10 cellular contexts compared by ENCODE assay signal in genomic region chr11:61026121-61027031, GRCh38. TPM values are rescaled to one million over a fixed set of nuclear protein-coding genes. Genes with fewer than 3 reads are reported as not detected.
DNase-seq lines count a peak whose midpoint lies in the region; ATAC-seq and TF ChIP-seq lines count a peak whose summit lies in the region.
"Had no signal": no experiment of that assay in that cellular context is flagged by ENCODE, and none has a peak within 500 bp of the region (broad histone marks: within the 10 kb centered on the region; RNA-seq: fewer than 3 reads in every experiment).

No MANE protein-coding gene starts in this region.

- no peak for TF ChIP-seq CTCF in H9 (conservative IDR thresholded peaks at IDR 0.05)

- H3K14ac ChIP-seq in H9 (ENCODE audit: insufficient read depth, low read length), result peak overlapping the region; percentile 6; the same call in 1 of the 2 replicates

- WGBS in H9 (ENCODE audit: extremely low coverage, insufficient read length, low lambda C conversion rate), result no CpG with 5 or more reads among the region's 28 CpGs

- H3K4me2 ChIP-seq in H9 (ENCODE audit: insufficient read depth, insufficient read length, low read length), result no peak overlapping the region

- H2BK12ac ChIP-seq in H9 (ENCODE audit: insufficient read length, low read depth, low read length), result no peak overlapping the region

- intact Hi-C loops in sciatic nerve (cut with DNase I), result no loop called here

- no peaks in the 10 kb centered on the region for H3K9me3 ChIP-seq in H9 (ENCODE audit: control insufficient read depth, low read depth, low read length)

- no peak overlapping the region for H4K5ac ChIP-seq in H9 (ENCODE audit: insufficient read length, low read depth, low read length)

- no peak overlapping the region for H2BK15ac ChIP-seq in H9 (ENCODE audit: low read depth, low read length)

- H3K4me3 Mint-ChIP-seq in H9, result no peak overlapping the region

- H3K79me2 ChIP-seq in H9 (ENCODE audit: insufficient read depth, low read length), result no peaks in the 10 kb centered on the region

- no peak overlapping the region for H2BK20ac ChIP-seq in H9 (ENCODE audit: low read depth, low read length, poor library complexity, severe bottlenecking)

- H3K4me1 Mint-ChIP-seq in H9, result peaks cover 32 to 43% of the 10 kb centered on the region in 2 experiments

- H3K27me3 ChIP-seq in H9 (ENCODE audit: insufficient read depth, low read length), result peaks cover 3% of the 10 kb centered on the region; the same call in 1 of the 2 replicates

- H3K56ac ChIP-seq in H9 (ENCODE audit: insufficient read length, low read depth, low read length), result no peak overlapping the region

- H3T11ph ChIP-seq in H9 (ENCODE audit: low read length), result no peak overlapping the region

- no peak overlapping the region for H2AFZ ChIP-seq in H9 (ENCODE audit: low read length)

- no peaks in the 10 kb centered on the region; the same call in 1 of the 2 replicates for H3K4me1 ChIP-seq in H9 (ENCODE audit: insufficient read depth, low read length)

- H3K9me3 Mint-ChIP-seq in H9, result no peaks in the 10 kb centered on the region

- H4K8ac ChIP-seq in H9 (replicated peaks; ENCODE audit: insufficient read length, low read depth, low read length), result no peak overlapping the region

- peaks cover 67% of the 10 kb centered on the region for H3K27me3 Mint-ChIP-seq in H9 (ENCODE audit: low read depth)

- DNase-seq in H9, result no peak
- peak; percentile 74 for DNase-seq in SKM-1 (lab: John Stamatoyannopoulos, UW; ENCODE audit: unreplicated experiment)
- peak; percentile 45 for DNase-seq in activated naive CD4-positive, alpha-beta T cell treated with anti-CD3 and anti-CD28 coated beads, Interleukin-2, amount 50 U/mL, for 16 hours
- DNase-seq in sciatic nerve (ENCODE audit: low spot score), result no peak
- DNase-seq in NCI-H510A treated with DMSO at 0.1 percent for 48 hours (lab: John Stamatoyannopoulos, UW), result no peak
- DNase-seq: GF-D8, SW 1271 had no signal

- no peak overlapping the region for H2AK5ac ChIP-seq in H9 (ENCODE audit: insufficient read length, low read length)

- H2BK5ac ChIP-seq in H9 (ENCODE audit: insufficient read length, low read length), result no peak overlapping the region

- H3K27ac Mint-ChIP-seq in H9, result 0 out of 7 replicates have a peak overlapping the region, but pooled peaks of 1 of the 3 experiments have one; percentile 28

- H4K20me1 ChIP-seq in H9 (ENCODE audit: control insufficient read depth, insufficient read depth, insufficient read length), result no peaks in the 10 kb centered on the region

- H2BK120ac ChIP-seq in H9 (ENCODE audit: low read depth, low read length, poor library complexity, severe bottlenecking), result no peak overlapping the region

- peaks cover 3% of the 10 kb centered on the region for H3K23me2 ChIP-seq in H9 (ENCODE audit: insufficient read length, low read depth, low read length, poor library complexity, severe bottlenecking)

- H3K36me3 Mint-ChIP-seq in H9 (ENCODE audit: insufficient read depth in 1 of 3, low read depth in 3 of 3), result no peaks in the 10 kb centered on the region

- ATAC-seq in sciatic nerve, result peak; percentile 13
- ATAC-seq in HG02884 (IDR thresholded peaks at IDR 0.05; ENCODE audit: unreplicated experiment), result no peak
- no peak for ATAC-seq in GM19463 (IDR thresholded peaks at IDR 0.05; ENCODE audit: unreplicated experiment)

- no peak overlapping the region for H4K91ac ChIP-seq in H9 (ENCODE audit: insufficient read length, low read depth, low read length)

- no peaks in the 10 kb centered on the region for H3K79me1 ChIP-seq in H9 (ENCODE audit: insufficient read depth, low read depth, low read length, poor library complexity, severe bottlenecking)

- no peak overlapping the region for H3K18ac ChIP-seq in H9 (ENCODE audit: insufficient read length, low read depth, low read length)

- H3K27ac ChIP-seq in H9 (ENCODE audit: insufficient read length, low read depth, low read length), result no peak overlapping the region

- H3K23ac ChIP-seq in H9 (ENCODE audit: insufficient read length, low read depth, low read length), result no peak overlapping the region

- H3K9ac ChIP-seq in H9 (ENCODE audit: extremely low read depth, insufficient read length, low read length), result no peak overlapping the region

- no peak overlapping the region for H3K4ac ChIP-seq in H9 (ENCODE audit: low read depth, low read length)

RNA-seq across cellular contexts. Expression of gene CD6, which starts 54.9 kb away (rescaled TPM):
- not detected in 2 replicates for total RNA-seq in H9 (2021)
- 2.5 TPM for total RNA-seq in sciatic nerve
- total RNA-seq: fibroblast of villous mesenchyme had no signal

Comparison
In these comparisons a context has a peak if more than half of its experiments do, and no peak if none do; other contexts are left out.
1. DNase-seq: peak in SKM-1 (single experiment) and activated naive CD4-positive, alpha-beta T cell treated with anti-CD3 and anti-CD28 coated beads, Interleukin-2, amount 50 U/mL, for 16 hours (single experiment); none in H9 (single experiment), sciatic nerve (single experiment) and NCI-H510A treated with DMSO at 0.1 percent for 48 hours (single experiment).